8 cellular contexts compared by ENCODE assay signal in the genomic region with DNA sequence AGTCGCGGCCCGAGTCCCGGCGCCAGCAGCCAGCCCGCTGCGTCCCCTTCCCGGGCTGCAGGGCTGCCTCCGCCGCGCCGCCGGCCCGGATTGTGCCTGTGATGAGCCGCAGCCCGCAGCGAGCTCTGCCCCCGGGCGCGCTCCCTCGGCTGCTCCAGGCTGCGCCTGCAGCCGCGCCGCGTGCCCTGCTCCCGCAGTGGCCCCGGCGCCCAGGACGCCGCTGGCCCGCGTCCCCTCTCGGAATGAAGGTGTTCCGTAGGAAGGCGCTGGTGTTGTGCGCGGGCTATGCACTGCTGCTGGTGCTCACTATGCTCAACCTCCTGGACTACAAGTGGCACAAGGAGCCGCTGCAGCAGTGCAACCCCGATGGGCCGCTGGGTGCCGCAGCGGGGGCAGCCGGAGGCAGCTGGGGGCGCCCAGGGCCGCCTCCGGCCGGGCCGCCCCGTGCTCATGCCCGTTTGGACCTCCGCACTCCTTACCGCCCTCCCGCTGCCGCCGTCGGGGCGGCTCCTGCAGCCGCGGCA. TPM values are rescaled to one million over a fixed set of nuclear protein-coding genes. Genes with fewer than 3 reads are reported as not detected.
DNase-seq lines count a peak whose midpoint lies in the region; ATAC-seq and TF ChIP-seq lines count a peak whose summit lies in the region.

No MANE protein-coding gene starts in this region.

- 4% methylated on average over 9 of the region's 60 CpGs for WGBS in suprapubic skin

- H3K36me3 ChIP-seq in mucosa of descending colon (ENCODE audit: low read depth) (no peaks in the 10 kb centered on the region), suprapubic skin (no peaks in the 10 kb centered on the region)

- H3K4me1 ChIP-seq in mucosa of descending colon (ENCODE audit: low read depth) (peaks cover 9% of the 10 kb centered on the region), suprapubic skin (peaks cover 28% of the 10 kb centered on the region)

- POLR2A ChIA-PET in AG04450 (lab: Yijun Ruan, JAX) = interaction anchor here (0.7 kb wide), 1 partner anchor 14 kb away, joined by 4 read pairs; no protein-coding TSS in a partner anchor

- intact Hi-C loops in mucosa of descending colon (cut with DNase I, micrococcal nuclease) = no loop called here

- DNase-seq in AG04450 (ENCODE audit: low read depth, low spot score) (no peak), ecto neural progenitor cell (ENCODE audit: low spot score) (peak; percentile 75), mucosa of descending colon (peak; percentile 14 to 60 (median 44)), suprapubic skin (ENCODE audit: low spot score in 2 of 2) (no peak)

- TF ChIP-seq CTCF in AG04450 (IDR thresholded peaks at IDR 0.05; ENCODE audit: low read depth, low read length) (no peak), VCaP (conservative IDR thresholded peaks at IDR 0.05) (no peak; the same call in 1 of the 2 replicates), mucosa of descending colon (IDR thresholded peaks at IDR 0.05) (no peak), suprapubic skin (IDR thresholded peaks at IDR 0.05) (no peak)

- H3K27ac ChIP-seq in AG04450 (ENCODE audit: low read depth, low read length) (no peak overlapping the region), VCaP (peak overlapping the region; percentile 63; the same call in 1 of the 2 replicates), suprapubic skin (no peak overlapping the region)

- no peak for TF ChIP-seq POLR2A in suprapubic skin (IDR thresholded peaks at IDR 0.05)

- peak; percentile 24 for ATAC-seq in GM18858 (IDR thresholded peaks at IDR 0.05; ENCODE audit: unreplicated experiment)
- ATAC-seq in HG03175 (IDR thresholded peaks at IDR 0.05; ENCODE audit: unreplicated experiment) = peak; percentile 44
- peak; percentile 32 for ATAC-seq in mucosa of descending colon
- no peak for ATAC-seq in HG02970 (IDR thresholded peaks at IDR 0.05; ENCODE audit: low FRiP score, unreplicated experiment)

- TF ChIP-seq EP300 in suprapubic skin (IDR thresholded peaks at IDR 0.05) = no peak

- H3K4me3 ChIP-seq in AG04450 (ENCODE audit: low read depth, low read length) (peak overlapping the region; percentile 76), mucosa of descending colon (peak overlapping the region; percentile 46), suprapubic skin (peak overlapping the region; percentile 85)

- peaks cover 8% of the 10 kb centered on the region; the same call in 1 of the 2 replicates for H3K9me3 ChIP-seq in AG04450 (ENCODE audit: control insufficient read depth, insufficient read depth, low read length)
- H3K9me3 ChIP-seq in mucosa of descending colon = no peaks in the 10 kb centered on the region
- H3K9me3 ChIP-seq in suprapubic skin = no peaks in the 10 kb centered on the region

- H3K27me3 ChIP-seq in AG04450 (ENCODE audit: control insufficient read depth, insufficient read depth, low read length) (peaks cover 9% of the 10 kb centered on the region), suprapubic skin (peaks cover 21% of the 10 kb centered on the region)

- CTCF ChIA-PET in AG04450 (lab: Charles Lee) = interaction anchor here (0.6 to 2.8 kb wide), 12 partner anchors 8 to 553 kb away, joined by 3 to 11 read pairs (median 3); no protein-coding TSS in a partner anchor

RNA-seq across cellular contexts. Expression of a gene that starts 1.2 kb away (rescaled TPM):
- 0.26 and 0.38 TPM in 2 replicates for polyA plus RNA-seq in AG04450 (2011; rRNA removed)
- 0.14 and 0.22 TPM in 2 replicates for polyA minus RNA-seq in AG04450 (2011; rRNA and poly(A)+ RNA removed)
- total RNA-seq in mucosa of descending colon = 1 to 10 TPM; 1.1 to 3.2 (median 1.5) TPM
- total RNA-seq in suprapubic skin = 10 to 100 TPM in 1 of 4 donors, 1 to 10 TPM in 3; 2.4 to 22.8 (median 5.3) TPM

Comparison
In these comparisons a context has a peak if more than half of its experiments do, and no peak if none do; other contexts are left out.
1. DNase-seq: peak in ecto neural progenitor cell (single experiment) and mucosa of descending colon (3 of 3); none in AG04450 (single experiment) and suprapubic skin (0 of 2).
2. Peak in every context shown above with its lines, with median percentiles within 50 percentile points of each other: H3K4me3 ChIP-seq.